8 cellular contexts compared by ENCODE assay signal in the genomic region with DNA sequence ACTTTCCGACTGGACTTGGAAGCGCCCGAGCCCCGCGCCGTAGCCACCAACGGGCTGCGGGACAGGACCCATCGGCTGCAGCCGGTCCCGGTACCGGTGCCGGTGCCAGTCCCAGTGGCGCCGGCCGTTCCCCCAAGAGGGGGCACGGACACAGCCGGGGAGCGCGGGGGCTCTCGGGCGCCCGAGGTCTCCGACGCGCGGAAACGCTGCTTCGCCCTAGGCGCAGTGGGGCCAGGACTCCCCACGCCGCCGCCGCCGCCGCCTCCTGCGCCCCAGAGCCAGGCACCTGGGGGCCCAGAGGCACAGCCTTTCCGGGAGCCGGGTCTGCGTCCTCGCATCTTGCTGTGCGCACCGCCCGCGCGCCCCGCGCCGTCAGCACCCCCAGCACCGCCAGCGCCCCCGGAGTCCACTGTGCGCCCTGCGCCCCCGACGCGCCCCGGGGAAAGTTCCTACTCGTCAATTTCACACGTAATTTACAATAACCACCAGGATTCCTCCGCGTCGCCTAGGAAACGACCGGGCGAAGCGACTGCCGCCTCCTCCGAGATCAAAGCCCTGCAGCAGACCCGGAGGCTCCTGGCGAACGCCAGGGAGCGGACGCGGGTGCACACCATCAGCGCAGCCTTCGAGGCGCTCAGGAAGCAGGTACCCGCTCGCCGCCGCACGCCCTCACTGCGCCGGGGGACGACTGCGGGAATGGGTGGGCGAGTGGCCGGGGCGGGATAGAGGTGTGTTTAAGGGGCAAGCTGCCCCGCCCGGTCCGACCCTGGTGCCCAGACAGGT. TPM values are rescaled to one million over a fixed set of nuclear protein-coding genes. Genes with fewer than 3 reads are reported as not detected.
DNase-seq lines count a peak whose midpoint lies in the region; ATAC-seq, FAIRE-seq and TF ChIP-seq lines count a peak whose summit lies in the region.

No MANE protein-coding gene starts in this region.

- H3K79me2 ChIP-seq in OCI-LY7 (ENCODE audit: insufficient read depth, low read depth, low read length), result no peaks in the 10 kb centered on the region
- no peaks in the 10 kb centered on the region for H3K79me2 ChIP-seq in keratinocyte (ENCODE audit: control insufficient read depth, insufficient read depth, low read length)

- peaks cover 78% of the 10 kb centered on the region for H3K27me3 ChIP-seq in keratinocyte (ENCODE audit: control insufficient read depth, extremely low read depth, insufficient read depth, low read length)

- TF ChIP-seq CTCF in GM13976 (IDR thresholded peaks at IDR 0.05; ENCODE audit: borderline replicate concordance, control extremely low read depth, extremely low read depth, insufficient read depth, missing control alignments) (no peak), OCI-LY7 (conservative IDR thresholded peaks at IDR 0.05; ENCODE audit: low read length) (0 out of 2 replicates have a peak, but pooled peaks have one; percentile 35), astrocyte of the spinal cord (IDR thresholded peaks at IDR 0.05; ENCODE audit: low read depth, low read length) (peak; percentile 21), keratinocyte (optimal IDR thresholded peaks at IDR 0.05 in 1 of 3, IDR thresholded peaks at IDR 0.05 in 1 of 3, conservative IDR thresholded peaks at IDR 0.05 in 1 of 3; ENCODE audit: extremely low read depth in 1 of 3, insufficient read depth in 2 of 3, low read length in 3 of 3) (no peak)

- FAIRE-seq in keratinocyte (lab: Jason Lieb, UNC), result no peak

- H3K27ac ChIP-seq in OCI-LY7 (ENCODE audit: low read depth, low read length, poor library complexity, severe bottlenecking), result no peak overlapping the region
- no peak overlapping the region for H3K27ac ChIP-seq in keratinocyte (ENCODE audit: control insufficient read depth, insufficient read depth, low read length)

- peak; percentile 64 for DNase-seq in GM13976 (ENCODE audit: low spot score)
- DNase-seq in OCI-LY7 (ENCODE audit: low spot score), result no peak
- peak; percentile 64 for DNase-seq in astrocyte of the spinal cord (ENCODE audit: low read depth, low spot score)
- no peak for DNase-seq in keratinocyte (ENCODE audit: low read depth, low spot score)
- peak; percentile 21 for DNase-seq in stimulated activated CD4-positive, alpha-beta T cell treated with anti-CD3 and anti-CD28 coated beads, Interleukin-4, amount 100 ng/mL, for 24 hours
- DNase-seq in NCI-H526 treated with DMSO at 0.1 percent for 48 hours (lab: John Stamatoyannopoulos, UW), result no peak
- DNase-seq in activated CD4-positive, CD25-positive, alpha-beta regulatory T cell (lab: John Stamatoyannopoulos, UW), result no peak

- H4K20me1 ChIP-seq in OCI-LY7 (ENCODE audit: insufficient read depth, low read length), result no peaks in the 10 kb centered on the region
- peaks cover 13% of the 10 kb centered on the region for H4K20me1 ChIP-seq in keratinocyte (ENCODE audit: control insufficient read depth, extremely low read depth, insufficient read depth, low read length)

- H3K9ac ChIP-seq in keratinocyte (ENCODE audit: control insufficient read depth, extremely low read depth, insufficient read depth, low read length), result no peak overlapping the region

- no peaks in the 10 kb centered on the region for H3K9me3 ChIP-seq in OCI-LY7 (ENCODE audit: low read length)
- no peaks in the 10 kb centered on the region for H3K9me3 ChIP-seq in keratinocyte (ENCODE audit: control insufficient read depth, low read depth, low read length)

- no peaks in the 10 kb centered on the region for H3K36me3 ChIP-seq in OCI-LY7 (ENCODE audit: insufficient read depth, low read length)
- no peaks in the 10 kb centered on the region for H3K36me3 ChIP-seq in keratinocyte (ENCODE audit: control insufficient read depth in 2 of 2, extremely low read depth in 1 of 2, insufficient read depth in 2 of 2, low read length in 2 of 2)

- H2AFZ ChIP-seq in OCI-LY7 (ENCODE audit: low read length) (no peak overlapping the region), keratinocyte (ENCODE audit: control insufficient read depth, low read length) (no peak overlapping the region)

- in situ Hi-C loops in GM13976 (cut with MboI; ENCODE audit: low sequenced_read_pairs, unreplicated experiment), result no loop called here
- in situ Hi-C loops in astrocyte of the spinal cord (cut with HindIII; ENCODE audit: low sequenced_read_pairs), result no loop called here

- dilution Hi-C loops in keratinocyte (cut with MboI; ENCODE audit: extremely low pct_ligation_motif_present, low sequenced_read_pairs), result no loop called here

- POLR2A ChIA-PET in OCI-LY7 (lab: Charles Lee), result no interaction called here

- intact Hi-C loops in OCI-LY7 (cut with micrococcal nuclease; ENCODE audit: unreplicated experiment), result no loop called here

- CTCF ChIA-PET in OCI-LY7 (lab: Charles Lee; ENCODE audit: unreplicated experiment), result interaction anchor here (0.5 kb wide), 1 partner anchor 317 kb away, joined by 3 read pairs; no protein-coding TSS in a partner anchor

- no peak for ATAC-seq in GM19467 (IDR thresholded peaks at IDR 0.05; ENCODE audit: unreplicated experiment)

- no TSS peak for BruUV-seq in OCI-LY7 (replicated peaks; lab: Mats Ljungman, UMichigan)

- H3K4me1 ChIP-seq in OCI-LY7 (ENCODE audit: insufficient read depth, low read length, poor library complexity, severe bottlenecking), result no peaks in the 10 kb centered on the region
- peaks cover 8% of the 10 kb centered on the region for H3K4me1 ChIP-seq in keratinocyte (ENCODE audit: control insufficient read depth, extremely low read depth, insufficient read depth, low read length)

- H3K9me1 ChIP-seq in keratinocyte (ENCODE audit: control insufficient read depth, extremely low read depth, insufficient read depth, low read length), result no peaks in the 10 kb centered on the region

- H3K4me2 ChIP-seq in OCI-LY7 (ENCODE audit: low read length) (peak overlapping the region; percentile 59; the same call in 1 of the 2 replicates), keratinocyte (ENCODE audit: control insufficient read depth, extremely low read depth, insufficient read depth, low read depth, low read length) (peak overlapping the region; percentile 64)

- H3K4me3 ChIP-seq in OCI-LY7 (ENCODE audit: low read depth, low read length, poor library complexity, severe bottlenecking) (peak overlapping the region; percentile 60), astrocyte of the spinal cord (ENCODE audit: low read depth, low read length) (peak overlapping the region; percentile 82), keratinocyte (ENCODE audit: control insufficient read depth in 2 of 3, extremely low read depth in 1 of 3, insufficient read depth in 2 of 3, low read depth in 1 of 3, low read length in 3 of 3) (peak overlapping the region; percentile 26 to 55 (median 42))

- H3K9me2 ChIP-seq in OCI-LY7 (ENCODE audit: insufficient read depth, low read length), result no peaks in the 10 kb centered on the region

RNA-seq across cellular contexts. Expression of a gene that starts 0.7 kb away (rescaled TPM):
- 0.44 TPM in 1 of 2 replicates, not detected in the other for total RNA-seq in OCI-LY7 (2014; rRNA removed; shearing (Covaris generic))
- total RNA-seq in OCI-LY7 (2022), result not detected in 2 replicates
- not detected in 3 replicates for polyA plus RNA-seq in keratinocyte
- not detected for polyA plus RNA-seq in keratinocyte (2011; ENCODE audit: low read depth)
- not detected in 2 replicates for polyA plus RNA-seq in keratinocyte (2011; cell fraction: cytosol; rRNA removed)
- not detected in 2 replicates for polyA plus RNA-seq in keratinocyte (2011; cell fraction: nucleus; rRNA removed)
- polyA plus RNA-seq in keratinocyte (2012; ENCODE audit: low replicate concordance), result not detected in 2 replicates
- not detected in 3 replicates for polyA minus RNA-seq in keratinocyte
- not detected for polyA minus RNA-seq in keratinocyte (2011; cell fraction: cytosol; rRNA and poly(A)+ RNA removed)
- not detected in 2 replicates for polyA minus RNA-seq in keratinocyte (2011; cell fraction: nucleus; rRNA and poly(A)+ RNA removed)

Comparison
In these comparisons a context has a peak if more than half of its experiments do, and no peak if none do; other contexts are left out.
1. DNase-seq: peak in GM13976 (single experiment), astrocyte of the spinal cord (single experiment) and stimulated activated CD4-positive, alpha-beta T cell treated with anti-CD3 and anti-CD28 coated beads, Interleukin-4, amount 100 ng/mL, for 24 hours (single experiment); none in OCI-LY7 (single experiment), keratinocyte (single experiment), NCI-H526 treated with DMSO at 0.1 percent for 48 hours (single experiment) and activated CD4-positive, CD25-positive, alpha-beta regulatory T cell (0 of 4).
2. CTCF ChIP-seq: peak in OCI-LY7 (single experiment) and astrocyte of the spinal cord (single experiment); none in GM13976 (single experiment) and keratinocyte (0 of 3).
3. Peak in every context shown above with its lines, with median percentiles within 50 percentile points of each other: H3K4me3 ChIP-seq.